In the genomic region with DNA sequence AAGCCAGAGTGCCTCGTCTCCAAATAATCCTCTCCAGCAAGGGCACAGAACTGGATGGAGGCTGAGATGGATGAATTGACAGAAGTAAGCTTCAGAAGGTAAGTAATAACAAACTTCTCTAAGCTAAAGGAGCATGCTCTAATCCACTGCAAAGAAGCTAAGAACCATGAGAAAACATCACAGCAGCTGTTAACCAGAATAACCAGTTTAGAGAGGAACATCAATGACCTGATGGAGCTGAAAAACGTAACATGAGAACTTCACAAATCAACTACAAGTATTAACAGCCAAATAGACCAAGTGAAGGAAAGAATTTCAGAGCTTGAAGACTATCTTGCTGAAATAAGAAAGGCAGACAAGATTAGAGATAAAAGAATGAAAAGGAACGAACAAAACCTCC, we compare ENCODE assay signal across 1 cellular context.
TF ChIP-seq lines count a peak whose summit lies in the region.

No MANE protein-coding gene starts in this region.

TF ChIP-seq in GM23338, 12 proteins besides CTCF, POLR2A, EP300 and RAD21 (continued from another document):
- TF ChIP-seq, protein P1, sequence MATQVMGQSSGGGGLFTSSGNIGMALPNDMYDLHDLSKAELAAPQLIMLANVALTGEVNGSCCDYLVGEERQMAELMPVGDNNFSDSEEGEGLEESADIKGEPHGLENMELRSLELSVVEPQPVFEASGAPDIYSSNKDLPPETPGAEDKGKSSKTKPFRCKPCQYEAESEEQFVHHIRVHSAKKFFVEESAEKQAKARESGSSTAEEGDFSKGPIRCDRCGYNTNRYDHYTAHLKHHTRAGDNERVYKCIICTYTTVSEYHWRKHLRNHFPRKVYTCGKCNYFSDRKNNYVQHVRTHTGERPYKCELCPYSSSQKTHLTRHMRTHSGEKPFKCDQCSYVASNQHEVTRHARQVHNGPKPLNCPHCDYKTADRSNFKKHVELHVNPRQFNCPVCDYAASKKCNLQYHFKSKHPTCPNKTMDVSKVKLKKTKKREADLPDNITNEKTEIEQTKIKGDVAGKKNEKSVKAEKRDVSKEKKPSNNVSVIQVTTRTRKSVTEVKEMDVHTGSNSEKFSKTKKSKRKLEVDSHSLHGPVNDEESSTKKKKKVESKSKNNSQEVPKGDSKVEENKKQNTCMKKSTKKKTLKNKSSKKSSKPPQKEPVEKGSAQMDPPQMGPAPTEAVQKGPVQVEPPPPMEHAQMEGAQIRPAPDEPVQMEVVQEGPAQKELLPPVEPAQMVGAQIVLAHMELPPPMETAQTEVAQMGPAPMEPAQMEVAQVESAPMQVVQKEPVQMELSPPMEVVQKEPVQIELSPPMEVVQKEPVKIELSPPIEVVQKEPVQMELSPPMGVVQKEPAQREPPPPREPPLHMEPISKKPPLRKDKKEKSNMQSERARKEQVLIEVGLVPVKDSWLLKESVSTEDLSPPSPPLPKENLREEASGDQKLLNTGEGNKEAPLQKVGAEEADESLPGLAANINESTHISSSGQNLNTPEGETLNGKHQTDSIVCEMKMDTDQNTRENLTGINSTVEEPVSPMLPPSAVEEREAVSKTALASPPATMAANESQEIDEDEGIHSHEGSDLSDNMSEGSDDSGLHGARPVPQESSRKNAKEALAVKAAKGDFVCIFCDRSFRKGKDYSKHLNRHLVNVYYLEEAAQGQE (IDR thresholded peaks at IDR 0.05; ENCODE audit: unreplicated experiment): no peak
- TF ChIP-seq, protein P2, sequence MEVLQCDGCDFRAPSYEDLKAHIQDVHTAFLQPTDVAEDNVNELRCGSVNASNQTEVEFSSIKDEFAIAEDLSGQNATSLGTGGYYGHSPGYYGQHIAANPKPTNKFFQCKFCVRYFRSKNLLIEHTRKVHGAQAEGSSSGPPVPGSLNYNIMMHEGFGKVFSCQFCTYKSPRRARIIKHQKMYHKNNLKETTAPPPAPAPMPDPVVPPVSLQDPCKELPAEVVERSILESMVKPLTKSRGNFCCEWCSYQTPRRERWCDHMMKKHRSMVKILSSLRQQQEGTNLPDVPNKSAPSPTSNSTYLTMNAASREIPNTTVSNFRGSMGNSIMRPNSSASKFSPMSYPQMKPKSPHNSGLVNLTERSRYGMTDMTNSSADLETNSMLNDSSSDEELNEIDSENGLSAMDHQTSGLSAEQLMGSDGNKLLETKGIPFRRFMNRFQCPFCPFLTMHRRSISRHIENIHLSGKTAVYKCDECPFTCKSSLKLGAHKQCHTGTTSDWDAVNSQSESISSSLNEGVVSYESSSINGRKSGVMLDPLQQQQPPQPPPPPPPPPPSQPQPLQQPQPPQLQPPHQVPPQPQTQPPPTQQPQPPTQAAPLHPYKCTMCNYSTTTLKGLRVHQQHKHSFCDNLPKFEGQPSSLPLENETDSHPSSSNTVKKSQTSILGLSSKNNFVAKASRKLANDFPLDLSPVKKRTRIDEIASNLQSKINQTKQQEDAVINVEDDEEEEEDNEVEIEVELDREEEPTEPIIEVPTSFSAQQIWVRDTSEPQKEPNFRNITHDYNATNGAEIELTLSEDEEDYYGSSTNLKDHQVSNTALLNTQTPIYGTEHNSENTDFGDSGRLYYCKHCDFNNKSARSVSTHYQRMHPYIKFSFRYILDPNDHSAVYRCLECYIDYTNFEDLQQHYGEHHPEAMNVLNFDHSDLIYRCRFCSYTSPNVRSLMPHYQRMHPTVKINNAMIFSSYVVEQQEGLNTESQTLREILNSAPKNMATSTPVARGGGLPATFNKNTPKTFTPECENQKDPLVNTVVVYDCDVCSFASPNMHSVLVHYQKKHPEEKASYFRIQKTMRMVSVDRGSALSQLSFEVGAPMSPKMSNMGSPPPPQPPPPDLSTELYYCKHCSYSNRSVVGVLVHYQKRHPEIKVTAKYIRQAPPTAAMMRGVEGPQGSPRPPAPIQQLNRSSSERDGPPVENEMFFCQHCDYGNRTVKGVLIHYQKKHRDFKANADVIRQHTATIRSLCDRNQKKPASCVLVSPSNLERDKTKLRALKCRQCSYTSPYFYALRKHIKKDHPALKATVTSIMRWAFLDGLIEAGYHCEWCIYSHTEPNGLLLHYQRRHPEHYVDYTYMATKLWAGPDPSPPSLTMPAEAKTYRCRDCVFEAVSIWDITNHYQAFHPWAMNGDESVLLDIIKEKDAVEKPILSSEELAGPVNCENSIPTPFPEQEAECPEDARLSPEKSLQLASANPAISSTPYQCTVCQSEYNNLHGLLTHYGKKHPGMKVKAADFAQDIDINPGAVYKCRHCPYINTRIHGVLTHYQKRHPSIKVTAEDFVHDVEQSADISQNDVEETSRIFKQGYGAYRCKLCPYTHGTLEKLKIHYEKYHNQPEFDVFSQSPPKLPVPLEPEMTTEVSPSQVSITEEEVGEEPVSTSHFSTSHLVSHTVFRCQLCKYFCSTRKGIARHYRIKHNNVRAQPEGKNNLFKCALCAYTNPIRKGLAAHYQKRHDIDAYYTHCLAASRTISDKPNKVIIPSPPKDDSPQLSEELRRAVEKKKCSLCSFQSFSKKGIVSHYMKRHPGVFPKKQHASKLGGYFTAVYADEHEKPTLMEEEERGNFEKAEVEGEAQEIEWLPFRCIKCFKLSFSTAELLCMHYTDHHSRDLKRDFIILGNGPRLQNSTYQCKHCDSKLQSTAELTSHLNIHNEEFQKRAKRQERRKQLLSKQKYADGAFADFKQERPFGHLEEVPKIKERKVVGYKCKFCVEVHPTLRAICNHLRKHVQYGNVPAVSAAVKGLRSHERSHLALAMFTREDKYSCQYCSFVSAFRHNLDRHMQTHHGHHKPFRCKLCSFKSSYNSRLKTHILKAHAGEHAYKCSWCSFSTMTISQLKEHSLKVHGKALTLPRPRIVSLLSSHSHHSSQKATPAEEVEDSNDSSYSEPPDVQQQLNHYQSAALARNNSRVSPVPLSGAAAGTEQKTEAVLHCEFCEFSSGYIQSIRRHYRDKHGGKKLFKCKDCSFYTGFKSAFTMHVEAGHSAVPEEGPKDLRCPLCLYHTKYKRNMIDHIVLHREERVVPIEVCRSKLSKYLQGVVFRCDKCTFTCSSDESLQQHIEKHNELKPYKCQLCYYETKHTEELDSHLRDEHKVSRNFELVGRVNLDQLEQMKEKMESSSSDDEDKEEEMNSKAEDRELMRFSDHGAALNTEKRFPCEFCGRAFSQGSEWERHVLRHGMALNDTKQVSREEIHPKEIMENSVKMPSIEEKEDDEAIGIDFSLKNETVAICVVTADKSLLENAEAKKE (CRISPR knock-in tag; IDR thresholded peaks at IDR 0.05): no peak
- TF ChIP-seq STAT1 (IDR thresholded peaks at IDR 0.05; ENCODE audit: unreplicated experiment) (no peak), JUNB (IDR thresholded peaks at IDR 0.05; ENCODE audit: unreplicated experiment) (no peak), ZNF114 (CRISPR knock-in tag; IDR thresholded peaks at IDR 0.05) (no peak), CREB1 (CRISPR knock-in tag; IDR thresholded peaks at IDR 0.05; ENCODE audit: low read depth) (no peak), NANOG (IDR thresholded peaks at IDR 0.05; ENCODE audit: borderline replicate concordance) (no peak), ZNF331 (CRISPR knock-in tag; IDR thresholded peaks at IDR 0.05; ENCODE audit: low read depth) (no peak)
